Comparison of ENCODE assay signal across 8 cellular contexts in the genomic region with DNA sequence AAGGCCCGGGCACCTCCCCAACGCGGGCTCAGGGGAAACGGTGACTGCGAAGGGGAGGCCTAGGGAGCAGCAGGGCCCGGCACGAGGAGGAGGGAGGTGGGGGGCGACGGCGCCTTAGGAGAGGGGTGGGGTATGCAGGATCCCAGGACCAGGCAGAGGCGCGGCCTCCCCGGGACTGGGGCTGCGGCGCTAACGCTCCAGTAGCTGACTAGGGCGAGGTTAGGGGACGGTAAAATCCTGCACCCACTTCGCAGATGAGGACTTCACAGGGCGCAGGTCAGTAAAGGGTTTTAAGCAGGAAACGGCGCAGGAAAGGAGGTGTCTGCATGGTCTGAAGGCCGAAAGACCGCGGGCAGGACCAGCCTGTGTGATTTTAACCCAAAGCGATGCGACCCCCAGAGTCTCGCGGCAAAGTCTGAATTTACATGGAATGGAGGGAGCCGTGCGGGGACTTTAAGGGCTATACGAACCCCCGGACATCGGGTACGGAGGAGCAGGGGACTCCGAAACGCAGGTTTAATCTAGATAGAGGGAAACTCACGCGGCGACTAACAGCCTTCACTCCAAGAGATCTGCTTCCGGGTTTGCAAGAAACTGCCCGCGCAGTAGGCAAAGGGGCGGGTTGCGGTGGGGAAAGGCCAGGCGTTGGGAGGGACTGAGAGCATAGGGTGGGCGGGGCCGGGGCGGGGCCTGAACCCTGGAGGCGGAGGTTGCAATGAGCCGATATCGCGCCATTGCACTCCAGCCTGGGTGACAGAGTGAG. TPM values are rescaled to one million over a fixed set of nuclear protein-coding genes. Genes with fewer than 3 reads are reported as not detected.
DNase-seq lines count a peak whose midpoint lies in the region; ATAC-seq and TF ChIP-seq lines count a peak whose summit lies in the region.

Gene ZNF665 (minus strand): TSS at position 588 of the 763 bp plus-strand sequence. CDS start 10,460 bp downstream, outside the sequence.

- no peak for TF ChIP-seq CTCF in progenitor cell of endocrine pancreas (IDR thresholded peaks at IDR 0.05; ENCODE audit: unreplicated experiment)
- TF ChIP-seq CTCF in transverse colon (IDR thresholded peaks at IDR 0.05), result no peak

- H3K27me3 ChIP-seq in HUES64 (ENCODE audit: insufficient read depth, low read length) (0 out of 2 replicates have a peak, but pooled peaks cover 11% of the 10 kb centered on the region), right cardiac atrium (ENCODE audit: control insufficient read depth, insufficient read depth) (no peaks in the 10 kb centered on the region), transverse colon (no peaks in the 10 kb centered on the region)

- no peak for TF ChIP-seq EP300 in transverse colon (IDR thresholded peaks at IDR 0.05; ENCODE audit: low read depth)

- peak within 1 kb of the TSS; percentile 97 for H3K4me3 Mint-ChIP-seq in progenitor cell of endocrine pancreas (ENCODE audit: low read depth)

- peak within 1 kb of the TSS; percentile 99 for H3K4me3 ChIP-seq in HUES64 (ENCODE audit: low read length)
- peak within 1 kb of the TSS; percentile 99 for H3K4me3 ChIP-seq in right cardiac atrium (ENCODE audit: low read length)
- H3K4me3 ChIP-seq in transverse colon, result peak within 1 kb of the TSS; percentile 52 to 97 (median 84)

- peaks cover 14% of the 10 kb centered on the region for H3K4me1 Mint-ChIP-seq in progenitor cell of endocrine pancreas (ENCODE audit: low read depth)

- 23% methylated on average over 53 of the region's 53 CpGs for WGBS in HUES64
- under 1% methylated on average over 53 of the region's 53 CpGs for WGBS in right cardiac atrium
- WGBS in transverse colon (ENCODE audit: low coverage in 1 of 2), 2 donors, result 1% methylated on average over 42 of the region's 53 CpGs; no CpG with 5 or more reads in 1 of the 2 donors

- intact Hi-C loops in right cardiac atrium (cut with DNase I) (loop anchor here in 2 of 4 donors (10.0 kb wide), 3 partner anchors 118 to 322 kb away; partner anchors contain the start of gene ZNF525 (in 2 of the 2)), transverse colon (cut with DNase I; ENCODE audit: low total_unique reads) (no loop called here)

- DNase-seq in DMS79 (lab: John Stamatoyannopoulos, UW) (peak; percentile 76), T-helper 1 cell (peak; percentile 70 to 84 (median 72)), right cardiac atrium (peak; percentile 91 to 95 (median 94)), progenitor cell of endocrine pancreas (ENCODE audit: low spot score, unreplicated experiment) (peak; percentile 69), transverse colon (peak; percentile 92)

- H3K27ac ChIP-seq in HUES64 (ENCODE audit: low read depth, low read length) (peak within 1 kb of the TSS; percentile 54; the same call in 1 of the 2 replicates), angular gyrus (ENCODE audit: low read depth, low read length) (peak within 1 kb of the TSS; percentile 84), right cardiac atrium (ENCODE audit: low read length) (peak within 1 kb of the TSS; percentile 88), transverse colon (peak within 1 kb of the TSS; percentile 73 to 92 (median 86))

- H3K4me1 ChIP-seq in HUES64 (ENCODE audit: insufficient read depth, low read length) (0 out of 2 replicates have a peak, but pooled peaks cover 4% of the 10 kb centered on the region), right cardiac atrium (ENCODE audit: control insufficient read depth, insufficient read depth, low read length) (peaks cover 3% of the 10 kb centered on the region), transverse colon (peaks cover 0 to 21% (median 5%) of the 10 kb centered on the region in 4 donors)

- H3K9me3 ChIP-seq in HUES64 (ENCODE audit: insufficient read depth, low read depth, low read length), result no peaks in the 10 kb centered on the region
- no peaks in the 10 kb centered on the region for H3K9me3 ChIP-seq in right cardiac atrium (ENCODE audit: control insufficient read depth, low read length)
- H3K9me3 ChIP-seq in transverse colon, result peaks cover 0 to 5% of the 10 kb centered on the region in 2 donors

- H3K9ac ChIP-seq in HUES64 (ENCODE audit: low read depth, low read length), result peak within 1 kb of the TSS; percentile 86

- H3K9me3 Mint-ChIP-seq in progenitor cell of endocrine pancreas (ENCODE audit: low read depth), result no peaks in the 10 kb centered on the region

- H3K36me3 ChIP-seq in HUES64 (ENCODE audit: insufficient read depth, low read length) (peaks cover 5% of the 10 kb centered on the region; the same call in 1 of the 2 replicates), transverse colon (no peaks in the 10 kb centered on the region)

- H3K27me3 Mint-ChIP-seq in progenitor cell of endocrine pancreas, result no peaks in the 10 kb centered on the region

- peak within 1 kb of the TSS; percentile 98 for H3K27ac Mint-ChIP-seq in progenitor cell of endocrine pancreas

- H3K36me3 Mint-ChIP-seq in progenitor cell of endocrine pancreas (ENCODE audit: insufficient read depth), result peaks cover 9% of the 10 kb centered on the region

- ATAC-seq in right cardiac atrium, result peak; percentile 90
- no peak for ATAC-seq in HG03045 (IDR thresholded peaks at IDR 0.05; ENCODE audit: unreplicated experiment)

- TF ChIP-seq POLR2A in transverse colon (IDR thresholded peaks at IDR 0.05), result peak; percentile 71

- in situ Hi-C loops in transverse colon (cut with MboI; ENCODE audit: low pct_ligation_motif_present in 1 of 4, low pct_unique_long_range_greater_than_20kb in 1 of 4, low sequenced_read_pairs in 3 of 4), result loop anchor here in 2 of 4 donors (10.0 kb wide), 2 partner anchors 142 to 322 kb away; partner anchors contain the start of gene ZNF845 (in 1 of the 2)

RNA-seq across cellular contexts. Expression of gene ZNF665, which starts in this region (rescaled TPM):
- polyA plus RNA-seq in HUES64 (2013, experiment 1 of 2), result 1.9 TPM
- polyA plus RNA-seq in HUES64 (2013, experiment 2 of 2), result 2.3 TPM
- 1 to 10 TPM; 1.2 to 2.0 (median 1.5) TPM for total RNA-seq in right cardiac atrium
- polyA plus RNA-seq in right cardiac atrium, result 1.4 TPM
- 8.5 and 9.4 TPM in 2 replicates for total RNA-seq in progenitor cell of endocrine pancreas
- 1 to 10 TPM in 2 of 4 donors, under 1 TPM in 1, not detected in 1; 1.00 to 4.4 (median 2.6) TPM for total RNA-seq in transverse colon
